In genomic region chr6:43170452-43171283, GRCh38 we compare ENCODE assay signal across 1 cellular context.
A peak's percentile ranks its signal among the peaks of the same experiment; 100 is the strongest.
TF ChIP-seq lines count a peak whose summit lies in the region.

Gene SRF, plus strand, starts transcription at chr6:43171269. Its CDS starts 388 bp downstream, at chr6:43171657.

TF ChIP-seq in K562, 482 proteins besides CTCF, POLR2A, EP300 and RAD21 (continued from another document and continues in another):
- no peak for TF ChIP-seq STAG1 (CRISPR knock-in tag; IDR thresholded peaks at IDR 0.05; ENCODE audit: borderline replicate concordance)
- peak; percentile 66 to 83; a peak in 3 of 4 replicates for TF ChIP-seq MNT (conservative IDR thresholded peaks at IDR 0.05)
- TF ChIP-seq GATA2 (CRISPR knock-in tag; IDR thresholded peaks at IDR 0.05): no peak
- TF ChIP-seq ARID4B (CRISPR knock-in tag; IDR thresholded peaks at IDR 0.05): no peak
- TF ChIP-seq ZNF324 (CRISPR knock-in tag; IDR thresholded peaks at IDR 0.05): no peak
- TF ChIP-seq, protein P1, sequence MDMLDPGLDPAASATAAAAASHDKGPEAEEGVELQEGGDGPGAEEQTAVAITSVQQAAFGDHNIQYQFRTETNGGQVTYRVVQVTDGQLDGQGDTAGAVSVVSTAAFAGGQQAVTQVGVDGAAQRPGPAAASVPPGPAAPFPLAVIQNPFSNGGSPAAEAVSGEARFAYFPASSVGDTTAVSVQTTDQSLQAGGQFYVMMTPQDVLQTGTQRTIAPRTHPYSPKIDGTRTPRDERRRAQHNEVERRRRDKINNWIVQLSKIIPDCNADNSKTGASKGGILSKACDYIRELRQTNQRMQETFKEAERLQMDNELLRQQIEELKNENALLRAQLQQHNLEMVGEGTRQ (CRISPR knock-in tag; IDR thresholded peaks at IDR 0.05): no peak
- no peak for TF ChIP-seq RNF219 (CRISPR knock-in tag; IDR thresholded peaks at IDR 0.05)
- no peak for TF ChIP-seq RFX1 (IDR thresholded peaks at IDR 0.05)
- no peak for TF ChIP-seq HCFC1 (IDR thresholded peaks at IDR 0.05; ENCODE audit: low read depth, low read length)
- TF ChIP-seq ZNF134 (CRISPR knock-in tag; conservative IDR thresholded peaks at IDR 0.05): no peak
- TF ChIP-seq COPS2 (conservative IDR thresholded peaks at IDR 0.05): no peak
- TF ChIP-seq, protein P2, sequence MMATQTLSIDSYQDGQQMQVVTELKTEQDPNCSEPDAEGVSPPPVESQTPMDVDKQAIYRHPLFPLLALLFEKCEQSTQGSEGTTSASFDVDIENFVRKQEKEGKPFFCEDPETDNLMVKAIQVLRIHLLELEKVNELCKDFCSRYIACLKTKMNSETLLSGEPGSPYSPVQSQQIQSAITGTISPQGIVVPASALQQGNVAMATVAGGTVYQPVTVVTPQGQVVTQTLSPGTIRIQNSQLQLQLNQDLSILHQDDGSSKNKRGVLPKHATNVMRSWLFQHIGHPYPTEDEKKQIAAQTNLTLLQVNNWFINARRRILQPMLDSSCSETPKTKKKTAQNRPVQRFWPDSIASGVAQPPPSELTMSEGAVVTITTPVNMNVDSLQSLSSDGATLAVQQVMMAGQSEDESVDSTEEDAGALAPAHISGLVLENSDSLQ (IDR thresholded peaks at IDR 0.05): peak; percentile 89
- TF ChIP-seq, protein P3, sequence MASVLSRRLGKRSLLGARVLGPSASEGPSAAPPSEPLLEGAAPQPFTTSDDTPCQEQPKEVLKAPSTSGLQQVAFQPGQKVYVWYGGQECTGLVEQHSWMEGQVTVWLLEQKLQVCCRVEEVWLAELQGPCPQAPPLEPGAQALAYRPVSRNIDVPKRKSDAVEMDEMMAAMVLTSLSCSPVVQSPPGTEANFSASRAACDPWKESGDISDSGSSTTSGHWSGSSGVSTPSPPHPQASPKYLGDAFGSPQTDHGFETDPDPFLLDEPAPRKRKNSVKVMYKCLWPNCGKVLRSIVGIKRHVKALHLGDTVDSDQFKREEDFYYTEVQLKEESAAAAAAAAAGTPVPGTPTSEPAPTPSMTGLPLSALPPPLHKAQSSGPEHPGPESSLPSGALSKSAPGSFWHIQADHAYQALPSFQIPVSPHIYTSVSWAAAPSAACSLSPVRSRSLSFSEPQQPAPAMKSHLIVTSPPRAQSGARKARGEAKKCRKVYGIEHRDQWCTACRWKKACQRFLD (CRISPR knock-in tag; IDR thresholded peaks at IDR 0.05): peak; percentile 76; the same call in 1 of the 2 replicates
- TF ChIP-seq ELF4 (CRISPR knock-in tag; IDR thresholded peaks at IDR 0.05): peak; percentile 49; the same call in 1 of the 2 replicates
- no peak for TF ChIP-seq POLR2G (IDR thresholded peaks at IDR 0.05; ENCODE audit: low read depth, low read length)
- TF ChIP-seq ZFP36 (IDR thresholded peaks at IDR 0.05; ENCODE audit: low read depth, low read length, partially characterized antibody): peak; percentile 90
- no peak for TF ChIP-seq MCM2 (IDR thresholded peaks at IDR 0.05; ENCODE audit: low read depth)
- no peak for TF ChIP-seq GABPB2 (CRISPR knock-in tag; conservative IDR thresholded peaks at IDR 0.05)
- no peak for TF ChIP-seq RFX7 (CRISPR knock-in tag; IDR thresholded peaks at IDR 0.05)
- TF ChIP-seq GTF2B (IDR thresholded peaks at IDR 0.05; ENCODE audit: extremely low read depth, insufficient read length): no peak
- peak; percentile 55; the same call in 1 of the 2 replicates for TF ChIP-seq POLR2AphosphoS2 (IDR thresholded peaks at IDR 0.05; ENCODE audit: low read length)
- TF ChIP-seq AFF4 (CRISPR knock-in tag; IDR thresholded peaks at IDR 0.05): no peak
- peak in 1 of 2 experiments; percentile 69 for TF ChIP-seq AFF1 (IDR thresholded peaks at IDR 0.05; ENCODE audit: low read depth in 1 of 2, partially characterized antibody in 2 of 2)
- no peak for TF ChIP-seq ZNF696 (CRISPR knock-in tag; conservative IDR thresholded peaks at IDR 0.05)
- no peak for TF ChIP-seq CXXC5 (CRISPR knock-in tag; IDR thresholded peaks at IDR 0.05)
- TF ChIP-seq ZSCAN32 (CRISPR knock-in tag; IDR thresholded peaks at IDR 0.05): 0 out of 2 replicates have a peak, but pooled peaks have one; percentile 21
- TF ChIP-seq ZNF184 (CRISPR knock-in tag; IDR thresholded peaks at IDR 0.05): no peak
- no peak; a peak in 1 of 4 replicates for TF ChIP-seq BCLAF1 (IDR thresholded peaks at IDR 0.05; ENCODE audit: borderline replicate concordance in 1 of 2, control insufficient read depth in 1 of 2, low read depth in 2 of 2, low read length in 1 of 2)
- TF ChIP-seq NCOA6 (IDR thresholded peaks at IDR 0.05): no peak
- TF ChIP-seq KAT7 (CRISPR knock-in tag; IDR thresholded peaks at IDR 0.05; ENCODE audit: borderline replicate concordance): peak; percentile 80; the same call in 1 of the 2 replicates
- no peak for TF ChIP-seq ZNF644 (tag; IDR thresholded peaks at IDR 0.05; ENCODE audit: low read depth)
- TF ChIP-seq C11orf30 (IDR thresholded peaks at IDR 0.05; ENCODE audit: low read depth): no peak
- TF ChIP-seq ZNF239 (CRISPR knock-in tag; IDR thresholded peaks at IDR 0.05): no peak
